Comparison of ENCODE assay signal across 31 cellular contexts in genomic region chr11:31150011-31150410, GRCh38.
"Had no signal": no experiment of that assay in that cellular context is flagged by ENCODE, and none has a peak within 500 bp of the region (broad histone marks: within the 10 kb centered on the region; RNA-seq: fewer than 3 reads in every experiment).

No MANE protein-coding gene starts in this region.

- H3K36me3 ChIP-seq: adrenal gland, ascending aorta, brain microvascular endothelial cell, breast epithelium, cardiac muscle cell had no signal

- H3K4me1 ChIP-seq: adrenal gland, ascending aorta, body of pancreas, breast epithelium had no signal

- DNase-seq: activated effector memory CD4-positive, alpha-beta T cell treated with anti-CD3 and anti-CD28 coated beads, Interleukin-2, amount 50 U/mL, for 16 hours; activated effector memory CD4-positive, alpha-beta T cell treated with Interleukin-2 at 50 U/mL for 16 hours; activated gamma-delta T cell; activated gamma-delta T cell treated with Interleukin-2 at 50 U/mL for 16 hours; activated naive CD4-positive, alpha-beta T cell; activated naive CD4-positive, alpha-beta T cell treated with anti-CD3 and anti-CD28 coated beads for 36 hours; activated naive CD4-positive, alpha-beta T cell treated with anti-CD3 and anti-CD28 coated beads, Interleukin-2, amount 10 ng/mL, durations not matched to agents 7 days and 5 days; activated naive CD4-positive, alpha-beta T cell treated with anti-CD3 and anti-CD28 coated beads, Interleukin-2, amount 50 U/mL, for 16 hours; activated naive CD4-positive, alpha-beta T cell treated with Interleukin-2 at 50 U/mL for 16 hours; activated naive CD8-positive, alpha-beta T cell treated with anti-CD3 and anti-CD28 coated beads for 36 hours; activated naive CD8-positive, alpha-beta T cell treated with anti-CD3 and anti-CD28 coated beads, Interleukin-2, amount 10 ng/mL, durations not matched to agents 7 days and 5 days; activated naive CD8-positive, alpha-beta T cell treated with anti-CD3 and anti-CD28 coated beads, Interleukin-2, amount 50 U/mL, for 24 hours; activated T-cell treated with anti-CD3 and anti-CD28 coated beads, Interleukin-2, amount 50 U/mL, for 24 hours; activated T-cell treated with anti-CD3 and anti-CD28 coated beads, Interleukin-2, amount 50 U/mL, for 4 hours; activated T-cell treated with anti-CD3 and anti-CD28 coated beads, Interleukin-2, amount 50 U/mL, for 48 hours; activated T-cell treated with anti-CD3 and anti-CD28 coated beads, Interleukin-2, amount 50 U/mL, for 72 hours; adrenal gland; amniotic stem cell; amygdala; anterior cingulate cortex; aorta; body of pancreas; brain microvascular endothelial cell; caudate nucleus; central memory CD4-positive, alpha-beta T cell; cerebellar nuclear complex had no signal

- ATAC-seq: activated naive CD4-positive, alpha-beta T cell treated with anti-CD3 and anti-CD28 coated beads, Interleukin-2, amount 50 U/mL, for 72 hours; activated naive CD8-positive, alpha-beta T cell treated with anti-CD3 and anti-CD28 coated beads, Interleukin-2, amount 50 U/mL, for 24 hours; activated T-cell treated with anti-CD3 and anti-CD28 coated beads, Interleukin-2, amount 50 U/mL, for 4 hours; activated T-cell treated with anti-CD3 and anti-CD28 coated beads, Interleukin-2, amount 50 U/mL, for 72 hours; activated T-helper 17 cell treated with anti-CD3 and anti-CD28 coated beads, Interleukin-2, amount 50 U/mL, for 72 hours; body of pancreas had no signal

- H3K9me3 ChIP-seq: adrenal gland, ascending aorta, body of pancreas, breast epithelium had no signal

- H3K4me3 ChIP-seq: adrenal gland, ascending aorta, body of pancreas, breast epithelium, cardiac muscle cell had no signal

- H3K27ac ChIP-seq: adrenal gland, ascending aorta, body of pancreas, brain microvascular endothelial cell, breast epithelium, cardiac muscle cell had no signal

- H3K27me3 ChIP-seq: adrenal gland, ascending aorta, body of pancreas, brain microvascular endothelial cell, breast epithelium, cardiac muscle cell had no signal
